In the genomic region with DNA sequence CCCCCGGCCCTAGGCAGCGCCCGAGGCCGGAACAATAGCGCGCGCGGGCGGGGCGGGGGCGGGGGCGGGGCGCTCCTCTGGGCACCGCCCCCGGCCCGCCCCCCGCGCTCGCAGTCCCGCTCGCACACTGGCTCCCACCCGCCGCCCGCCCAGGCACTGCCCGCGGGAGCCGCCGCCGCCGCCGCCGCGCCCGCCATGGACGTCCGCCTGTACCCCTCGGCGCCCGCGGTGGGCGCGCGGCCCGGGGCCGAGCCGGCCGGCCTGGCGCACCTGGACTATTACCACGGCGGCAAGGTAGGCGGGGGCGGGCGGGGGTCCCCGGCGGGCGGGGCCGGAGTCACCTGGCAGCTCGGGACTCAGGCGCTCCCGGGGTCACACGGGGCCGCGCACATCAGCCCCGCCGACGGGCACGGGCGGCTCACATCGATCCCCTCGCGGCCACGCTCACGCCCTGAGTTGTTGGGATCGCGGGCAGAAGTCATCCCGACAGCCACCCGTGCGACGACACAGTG, we compare ENCODE assay signal across 2 cellular contexts.
TF ChIP-seq lines count a peak whose summit lies in the region.

A gene with protein sequence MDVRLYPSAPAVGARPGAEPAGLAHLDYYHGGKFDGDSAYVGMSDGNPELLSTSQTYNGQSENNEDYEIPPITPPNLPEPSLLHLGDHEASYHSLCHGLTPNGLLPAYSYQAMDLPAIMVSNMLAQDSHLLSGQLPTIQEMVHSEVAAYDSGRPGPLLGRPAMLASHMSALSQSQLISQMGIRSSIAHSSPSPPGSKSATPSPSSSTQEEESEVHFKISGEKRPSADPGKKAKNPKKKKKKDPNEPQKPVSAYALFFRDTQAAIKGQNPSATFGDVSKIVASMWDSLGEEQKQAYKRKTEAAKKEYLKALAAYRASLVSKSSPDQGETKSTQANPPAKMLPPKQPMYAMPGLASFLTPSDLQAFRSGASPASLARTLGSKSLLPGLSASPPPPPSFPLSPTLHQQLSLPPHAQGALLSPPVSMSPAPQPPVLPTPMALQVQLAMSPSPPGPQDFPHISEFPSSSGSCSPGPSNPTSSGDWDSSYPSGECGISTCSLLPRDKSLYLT (plus strand): TSS at position 156 of the 512 bp plus-strand sequence. CDS start 40 bp downstream, at position 196.

TF ChIP-seq in A549, 52 proteins besides CTCF, POLR2A, EP300 and RAD21:
- TF ChIP-seq, protein P1, sequence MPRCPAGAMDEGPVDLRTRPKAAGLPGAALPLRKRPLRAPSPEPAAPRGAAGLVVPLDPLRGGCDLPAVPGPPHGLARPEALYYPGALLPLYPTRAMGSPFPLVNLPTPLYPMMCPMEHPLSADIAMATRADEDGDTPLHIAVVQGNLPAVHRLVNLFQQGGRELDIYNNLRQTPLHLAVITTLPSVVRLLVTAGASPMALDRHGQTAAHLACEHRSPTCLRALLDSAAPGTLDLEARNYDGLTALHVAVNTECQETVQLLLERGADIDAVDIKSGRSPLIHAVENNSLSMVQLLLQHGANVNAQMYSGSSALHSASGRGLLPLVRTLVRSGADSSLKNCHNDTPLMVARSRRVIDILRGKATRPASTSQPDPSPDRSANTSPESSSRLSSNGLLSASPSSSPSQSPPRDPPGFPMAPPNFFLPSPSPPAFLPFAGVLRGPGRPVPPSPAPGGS (IDR thresholded peaks at IDR 0.05): no peak
- TF ChIP-seq JUN (IDR thresholded peaks at IDR 0.05): peak in 1 of 2 experiments; percentile 27; a peak in 1 of 5 replicates

TF ChIP-seq in IMR-90, 13 proteins besides CTCF, POLR2A, EP300 and RAD21:
- TF ChIP-seq RFX5 (IDR thresholded peaks at IDR 0.05; ENCODE audit: low read depth, low read length) (no peak), NFE2L2 (IDR thresholded peaks at IDR 0.05; ENCODE audit: low read depth, low read length) (no peak), CHD1 (IDR thresholded peaks at IDR 0.05; ENCODE audit: low read depth, low read length) (no peak), MAFK (IDR thresholded peaks at IDR 0.05; ENCODE audit: low read depth, low read length) (no peak), MAZ (IDR thresholded peaks at IDR 0.05; ENCODE audit: borderline replicate concordance, low read depth, low read length) (no peak), BHLHE40 (IDR thresholded peaks at IDR 0.05; ENCODE audit: low read depth, low read length) (no peak), FOS (IDR thresholded peaks at IDR 0.05; ENCODE audit: low read depth, low read length) (no peak), CEBPB (IDR thresholded peaks at IDR 0.05; ENCODE audit: low read depth, low read length) (no peak), RCOR1 (IDR thresholded peaks at IDR 0.05; ENCODE audit: insufficient replicate concordance, low read length) (no peak), MXI1 (IDR thresholded peaks at IDR 0.05; ENCODE audit: borderline replicate concordance, low read depth, low read length) (no peak), SMC3 (IDR thresholded peaks at IDR 0.05; ENCODE audit: low read depth, low read length) (no peak)
- TF ChIP-seq, protein P2, sequence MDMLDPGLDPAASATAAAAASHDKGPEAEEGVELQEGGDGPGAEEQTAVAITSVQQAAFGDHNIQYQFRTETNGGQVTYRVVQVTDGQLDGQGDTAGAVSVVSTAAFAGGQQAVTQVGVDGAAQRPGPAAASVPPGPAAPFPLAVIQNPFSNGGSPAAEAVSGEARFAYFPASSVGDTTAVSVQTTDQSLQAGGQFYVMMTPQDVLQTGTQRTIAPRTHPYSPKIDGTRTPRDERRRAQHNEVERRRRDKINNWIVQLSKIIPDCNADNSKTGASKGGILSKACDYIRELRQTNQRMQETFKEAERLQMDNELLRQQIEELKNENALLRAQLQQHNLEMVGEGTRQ (IDR thresholded peaks at IDR 0.05; ENCODE audit: low read depth, low read length): no peak
- TF ChIP-seq, protein P3, sequence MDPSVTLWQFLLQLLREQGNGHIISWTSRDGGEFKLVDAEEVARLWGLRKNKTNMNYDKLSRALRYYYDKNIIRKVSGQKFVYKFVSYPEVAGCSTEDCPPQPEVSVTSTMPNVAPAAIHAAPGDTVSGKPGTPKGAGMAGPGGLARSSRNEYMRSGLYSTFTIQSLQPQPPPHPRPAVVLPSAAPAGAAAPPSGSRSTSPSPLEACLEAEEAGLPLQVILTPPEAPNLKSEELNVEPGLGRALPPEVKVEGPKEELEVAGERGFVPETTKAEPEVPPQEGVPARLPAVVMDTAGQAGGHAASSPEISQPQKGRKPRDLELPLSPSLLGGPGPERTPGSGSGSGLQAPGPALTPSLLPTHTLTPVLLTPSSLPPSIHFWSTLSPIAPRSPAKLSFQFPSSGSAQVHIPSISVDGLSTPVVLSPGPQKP (IDR thresholded peaks at IDR 0.05; ENCODE audit: borderline replicate concordance, low read depth, low read length): no peak
